In the genomic region with DNA sequence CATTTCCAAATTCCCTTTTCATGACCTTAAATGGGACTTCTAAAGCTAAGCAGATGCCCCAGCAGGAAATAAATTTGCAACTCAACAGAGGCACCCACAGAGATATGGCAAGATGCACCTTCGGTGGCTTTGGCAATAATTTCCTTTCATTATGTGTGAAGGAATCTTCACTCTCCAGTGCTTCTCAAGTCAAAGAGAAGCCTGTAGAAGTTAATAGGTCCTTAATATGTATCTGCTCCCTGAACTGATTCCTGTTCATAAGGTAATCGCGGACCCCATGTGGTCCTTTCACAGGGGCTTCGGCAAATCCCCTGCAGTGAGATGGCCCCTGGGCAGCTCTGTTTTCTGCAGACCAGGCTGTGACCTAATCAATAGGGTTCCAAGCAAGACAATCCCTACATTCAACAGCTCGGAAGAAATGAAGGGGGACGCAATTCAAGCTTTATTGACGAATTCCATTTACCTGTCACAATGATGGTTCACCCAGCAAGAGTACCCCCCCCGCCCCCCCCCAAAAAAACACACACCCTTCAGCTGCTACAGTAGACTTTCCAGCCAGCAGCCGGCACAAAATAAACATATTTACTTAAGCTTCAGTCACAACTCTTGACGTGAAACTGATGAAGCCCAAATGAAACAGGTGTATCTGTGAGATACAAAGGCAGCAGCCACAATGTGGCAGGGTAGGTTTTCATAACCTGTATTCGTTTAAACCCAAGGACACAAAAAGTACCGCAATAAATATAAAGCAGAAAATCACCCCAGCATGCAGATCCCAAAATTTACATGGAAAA, we compare ENCODE assay signal across 15 cellular contexts. TPM values are rescaled to one million over a fixed set of nuclear protein-coding genes. Genes with fewer than 3 reads are reported as not detected.
DNase-seq lines count a peak whose midpoint lies in the region; ATAC-seq lines count a peak whose summit lies in the region.
"Had no signal": no experiment of that assay in that cellular context is flagged by ENCODE, and none has a peak within 500 bp of the region (broad histone marks: within the 10 kb centered on the region; RNA-seq: fewer than 3 reads in every experiment).

No MANE protein-coding gene starts in this region.

- no peak for ATAC-seq in HG03457 (IDR thresholded peaks at IDR 0.05; ENCODE audit: unreplicated experiment)
- no peak for ATAC-seq in GM18502 (IDR thresholded peaks at IDR 0.05; ENCODE audit: poor library complexity, unreplicated experiment)
- ATAC-seq: activated CD8-positive, alpha-beta T cell treated with anti-CD3 and anti-CD28 coated beads for 36 hours had no signal

- peak; percentile 32 for DNase-seq in NCI-H2107 treated with DMSO at 0.1 percent for 48 hours (lab: John Stamatoyannopoulos, UW; ENCODE audit: unreplicated experiment)
- no peak for DNase-seq in NCI-H2107 (lab: John Stamatoyannopoulos, UW)
- peak; percentile 40 for DNase-seq in NCI-H69 (lab: John Stamatoyannopoulos, UW)
- DNase-seq in iPS DF 19.7 (ENCODE audit: low read depth, low spot score) = peak; percentile 87
- peak; percentile 44 for DNase-seq in renal cortical epithelial cell (ENCODE audit: low read depth)
- no peak for DNase-seq in UCSD-AML1 (lab: John Stamatoyannopoulos, UW; ENCODE audit: unreplicated experiment)
- DNase-seq: activated CD8-positive, alpha-beta T cell treated with anti-CD3 and anti-CD28 coated beads for 36 hours; activated gamma-delta T cell treated with Interleukin-2 at 50 U/mL for 16 hours; brain microvascular endothelial cell; NCI-H446 treated with DMSO at 0.1 percent for 48 hours; nucleus accumbens; stimulated activated CD4-positive, alpha-beta T cell treated with anti-CD3 and anti-CD28 coated beads, Interleukin-15, amount 100 ng/mL, for 24 hours; T1000 had no signal

RNA-seq across cellular contexts. Expression of a gene that starts 35.3 kb away (rescaled TPM):
- total RNA-seq in renal cortical epithelial cell = 251 and 594 TPM in 2 replicates
- total RNA-seq: activated CD8-positive, alpha-beta T cell treated with anti-CD3 and anti-CD28 coated beads for 36 hours had no signal

Comparison
In these comparisons a context has a peak if more than half of its experiments do, and no peak if none do; other contexts are left out.
1. DNase-seq: peak in NCI-H2107 treated with DMSO at 0.1 percent for 48 hours (single experiment), NCI-H69 (single experiment), iPS DF 19.7 (single experiment) and renal cortical epithelial cell (single experiment); none in NCI-H2107 (single experiment) and UCSD-AML1 (single experiment).